15 cellular contexts compared by ENCODE assay signal in the genomic region with DNA sequence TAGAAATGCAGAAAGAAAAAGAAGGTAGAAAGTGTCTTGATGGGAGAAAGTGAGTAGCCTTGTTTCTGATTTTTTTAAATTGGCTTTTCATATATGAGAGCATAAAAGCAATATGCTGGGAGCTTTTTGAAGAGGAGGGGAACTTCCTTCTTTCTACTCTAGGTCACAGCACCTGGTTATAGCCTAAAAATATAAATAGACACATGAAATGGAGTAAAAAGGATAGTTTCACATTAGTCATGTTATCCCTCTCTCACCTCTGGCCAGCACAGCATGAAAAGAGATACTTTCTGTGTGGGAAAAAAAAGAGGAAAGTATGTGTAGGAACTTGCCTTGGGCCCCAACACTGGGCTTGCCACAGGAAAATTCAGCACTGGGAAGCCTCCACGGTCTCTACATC.
"Had no signal": no experiment of that assay in that cellular context is flagged by ENCODE, and none has a peak within 500 bp of the region (broad histone marks: within the 10 kb centered on the region; RNA-seq: fewer than 3 reads in every experiment).

No MANE protein-coding gene starts in this region.

- H3K36me3 Mint-ChIP-seq: brain had no signal

- H3K9me3 ChIP-seq: testis had no signal

- FAIRE-seq: islet of Langerhans had no signal

- H3K27ac Mint-ChIP-seq: activated CD4-positive, alpha-beta T cell treated with anti-CD3 and anti-CD28 coated beads, Interleukin-2, amount 10 ng/mL, durations not matched to agents 7 days and 5 days; activated T-helper 2 cell treated with anti-CD3 and anti-CD28 coated beads, Interferon-gamma antibody, Interleukin-2, Interleukin-4, amounts not matched to agents 10 μg/mL and 5 μg/mL and 100 μg/mL, durations not matched to agents 14 hours and 24 hours and 36 hours; brain; dendritic cell treated with granulocyte-macrophage colony-stimulating factor and Interleukin-4, amounts not matched to agents 40 ng/mL and 50 ng/mL, for 4 days; naive thymus-derived CD8-positive, alpha-beta T cell; stimulated activated naive CD8-positive, alpha-beta T cell treated with anti-CD3 and anti-CD28 coated beads, Interleukin-15, amount 100 ng/mL, for 72 hours had no signal

- H3K4me3 Mint-ChIP-seq: activated CD4-positive, alpha-beta T cell treated with anti-CD3 and anti-CD28 coated beads, Interleukin-2, amount 10 ng/mL, durations not matched to agents 7 days and 5 days; brain; dendritic cell treated with granulocyte-macrophage colony-stimulating factor and Interleukin-4, amounts not matched to agents 40 ng/mL and 50 ng/mL, for 4 days; naive thymus-derived CD8-positive, alpha-beta T cell; stimulated activated naive CD8-positive, alpha-beta T cell treated with anti-CD3 and anti-CD28 coated beads, Interleukin-15, amount 100 ng/mL, for 72 hours had no signal

- DNase-seq: activated CD4-positive, alpha-beta T cell treated with anti-CD3 and anti-CD28 coated beads, Interleukin-2, amount 10 ng/mL, durations not matched to agents 7 days and 5 days; activated CD4-positive, CD25-positive, alpha-beta regulatory T cell; activated naive CD4-positive, alpha-beta T cell treated with anti-CD3 and anti-CD28 coated beads, Interleukin-2, amount 50 U/mL, for 16 hours; amniotic stem cell; mucosa of descending colon; naive thymus-derived CD8-positive, alpha-beta T cell; posterior cingulate gyrus; stimulated activated CD4-positive, alpha-beta T cell treated with anti-CD3 and anti-CD28 coated beads, Interleukin-15, amount 100 ng/mL, for 24 hours; stimulated activated CD4-positive, alpha-beta T cell treated with anti-CD3 and anti-CD28 coated beads, Interleukin-4, amount 100 ng/mL, for 4 hours; stimulated activated naive CD8-positive, alpha-beta T cell treated with anti-CD3 and anti-CD28 coated beads, Interleukin-15, amount 100 ng/mL, for 72 hours; testis had no signal

- H3K27me3 ChIP-seq: testis had no signal

- H3K27ac ChIP-seq: testis had no signal

- H3K27me3 Mint-ChIP-seq: activated CD4-positive, alpha-beta T cell treated with anti-CD3 and anti-CD28 coated beads, Interleukin-2, amount 10 ng/mL, durations not matched to agents 7 days and 5 days; dendritic cell treated with granulocyte-macrophage colony-stimulating factor and Interleukin-4, amounts not matched to agents 40 ng/mL and 50 ng/mL, for 4 days; naive thymus-derived CD8-positive, alpha-beta T cell; stimulated activated naive CD8-positive, alpha-beta T cell treated with anti-CD3 and anti-CD28 coated beads, Interleukin-15, amount 100 ng/mL, for 72 hours had no signal

- H3K4me1 ChIP-seq: testis had no signal

- H3K4me1 Mint-ChIP-seq: activated CD4-positive, alpha-beta T cell treated with anti-CD3 and anti-CD28 coated beads, Interleukin-2, amount 10 ng/mL, durations not matched to agents 7 days and 5 days; brain; naive thymus-derived CD8-positive, alpha-beta T cell; stimulated activated naive CD8-positive, alpha-beta T cell treated with anti-CD3 and anti-CD28 coated beads, Interleukin-15, amount 100 ng/mL, for 72 hours had no signal

- ATAC-seq: mucosa of descending colon; naive thymus-derived CD8-positive, alpha-beta T cell; stimulated activated naive CD8-positive, alpha-beta T cell treated with anti-CD3 and anti-CD28 coated beads, Interleukin-15, amount 100 ng/mL, for 72 hours had no signal

- H3K4me3 ChIP-seq: mucosa of descending colon, testis had no signal
